ENCODE assay signal across 21 cellular contexts in the genomic region with DNA sequence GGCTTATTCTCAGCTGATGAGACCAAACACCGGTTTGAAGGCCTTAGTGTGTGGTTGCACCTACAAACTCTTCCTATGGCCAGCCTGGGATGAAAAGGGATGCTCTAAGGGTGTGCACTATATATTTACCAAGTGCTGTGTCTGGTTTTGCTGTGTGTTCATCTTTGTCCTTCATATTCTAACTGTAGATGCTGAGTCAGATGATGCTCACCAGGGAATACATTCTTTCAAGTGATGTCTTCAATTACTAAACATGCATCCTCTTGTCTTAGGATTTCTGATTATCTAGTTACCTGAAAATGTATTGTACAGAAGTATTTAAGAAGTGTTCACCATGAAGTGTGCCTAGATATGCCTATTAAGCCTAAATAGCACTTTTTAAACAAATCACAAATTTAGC.
"Had no signal": no experiment of that assay in that cellular context is flagged by ENCODE, and none has a peak within 500 bp of the region (broad histone marks: within the 10 kb centered on the region; RNA-seq: fewer than 3 reads in every experiment).

No MANE protein-coding gene starts in this region.

- FAIRE-seq: islet of Langerhans had no signal

- H3K9me3 Mint-ChIP-seq: activated naive CD4-positive, alpha-beta T cell treated with anti-CD3 and anti-CD28 coated beads, Interleukin-2, amount 50 U/mL, for 72 hours; activated T-cell treated with anti-CD3 and anti-CD28 coated beads, Interleukin-2, amount 50 U/mL, for 4 hours; endodermal cell; memory B cell; nephron; T-helper 2 cell treated with Interferon-gamma antibody and Interleukin-4, amounts not matched to agents 5 μg/mL and 100 μg/mL, for 36 hours had no signal

- H3K27ac Mint-ChIP-seq: activated CD4-positive, alpha-beta memory T cell treated with anti-CD3 and anti-CD28 coated beads for 36 hours; activated naive CD4-positive, alpha-beta T cell treated with anti-CD3 and anti-CD28 coated beads, Interleukin-2, amount 50 U/mL, for 72 hours; endodermal cell; memory B cell; nephron; T-helper 2 cell treated with Interferon-gamma antibody and Interleukin-4, amounts not matched to agents 5 μg/mL and 100 μg/mL, for 36 hours had no signal

- H3K27me3 ChIP-seq: brain microvascular endothelial cell, left lung had no signal

- H3K4me1 ChIP-seq: left lung, prostate gland had no signal

- ATAC-seq: activated naive CD4-positive, alpha-beta T cell treated with anti-CD3 and anti-CD28 coated beads, Interleukin-2, amount 50 U/mL, for 72 hours; activated T-cell treated with anti-CD3 and anti-CD28 coated beads, Interleukin-2, amount 50 U/mL, for 4 hours; left lung; sciatic nerve had no signal

- H3K27me3 Mint-ChIP-seq: activated CD4-positive, alpha-beta memory T cell treated with anti-CD3 and anti-CD28 coated beads for 36 hours; memory B cell had no signal

- H3K36me3 Mint-ChIP-seq: activated CD4-positive, alpha-beta memory T cell treated with anti-CD3 and anti-CD28 coated beads for 36 hours; activated naive CD4-positive, alpha-beta T cell treated with anti-CD3 and anti-CD28 coated beads, Interleukin-2, amount 50 U/mL, for 72 hours; memory B cell had no signal

- H3K4me1 Mint-ChIP-seq: endodermal cell, memory B cell, nephron had no signal

- H3K9me3 ChIP-seq: left lung, prostate gland had no signal

- DNase-seq: activated CD4-positive, alpha-beta memory T cell treated with anti-CD3 and anti-CD28 coated beads for 36 hours; activated CD4-positive, CD25-positive, alpha-beta regulatory T cell treated with anti-CD3 and anti-CD28 coated beads, Interleukin-2, amount 50 U/mL, for 72 hours; activated effector memory CD4-positive, alpha-beta T cell treated with anti-CD3 and anti-CD28 coated beads, Interleukin-2, amount 50 U/mL, for 16 hours; activated T-cell treated with anti-CD3 and anti-CD28 coated beads, Interleukin-2, amount 50 U/mL, for 4 hours; brain microvascular endothelial cell; cerebellar nuclear complex; endodermal cell; foreskin melanocyte; head of caudate nucleus; left lung; occipital lobe; stimulated activated CD4-positive, alpha-beta T cell treated with anti-CD3 and anti-CD28 coated beads, Interleukin-12 subunit alpha, Interleukin-12 subunit beta, amount 100 ng/mL, for 4 hours; stimulated activated naive CD4-positive, alpha-beta T cell; substantia nigra had no signal

- H3K4me3 ChIP-seq: left lung, prostate gland had no signal

- H3K27ac ChIP-seq: brain microvascular endothelial cell, left lung, prostate gland had no signal

- H3K36me3 ChIP-seq: brain microvascular endothelial cell, left lung, prostate gland had no signal

- H3K4me3 Mint-ChIP-seq: activated CD4-positive, alpha-beta memory T cell treated with anti-CD3 and anti-CD28 coated beads for 36 hours; activated T-cell treated with anti-CD3 and anti-CD28 coated beads, Interleukin-2, amount 50 U/mL, for 4 hours; endodermal cell; memory B cell; nephron; T-helper 2 cell treated with Interferon-gamma antibody and Interleukin-4, amounts not matched to agents 5 μg/mL and 100 μg/mL, for 36 hours had no signal
